ENCODE assay signal across 1 cellular context in genomic region chr11:12089473-12089872, GRCh38.
TF ChIP-seq lines count a peak whose summit lies in the region.

No MANE protein-coding gene starts in this region.

TF ChIP-seq in WTC11, 78 proteins besides CTCF, POLR2A, EP300 and RAD21 (continued from another document):
- TF ChIP-seq ARID4B (CRISPR knock-in tag; IDR thresholded peaks at IDR 0.05; ENCODE audit: borderline replicate concordance) = no peak
- no peak for TF ChIP-seq GABPB1 (CRISPR knock-in tag; IDR thresholded peaks at IDR 0.05)
- TF ChIP-seq, protein P1, sequence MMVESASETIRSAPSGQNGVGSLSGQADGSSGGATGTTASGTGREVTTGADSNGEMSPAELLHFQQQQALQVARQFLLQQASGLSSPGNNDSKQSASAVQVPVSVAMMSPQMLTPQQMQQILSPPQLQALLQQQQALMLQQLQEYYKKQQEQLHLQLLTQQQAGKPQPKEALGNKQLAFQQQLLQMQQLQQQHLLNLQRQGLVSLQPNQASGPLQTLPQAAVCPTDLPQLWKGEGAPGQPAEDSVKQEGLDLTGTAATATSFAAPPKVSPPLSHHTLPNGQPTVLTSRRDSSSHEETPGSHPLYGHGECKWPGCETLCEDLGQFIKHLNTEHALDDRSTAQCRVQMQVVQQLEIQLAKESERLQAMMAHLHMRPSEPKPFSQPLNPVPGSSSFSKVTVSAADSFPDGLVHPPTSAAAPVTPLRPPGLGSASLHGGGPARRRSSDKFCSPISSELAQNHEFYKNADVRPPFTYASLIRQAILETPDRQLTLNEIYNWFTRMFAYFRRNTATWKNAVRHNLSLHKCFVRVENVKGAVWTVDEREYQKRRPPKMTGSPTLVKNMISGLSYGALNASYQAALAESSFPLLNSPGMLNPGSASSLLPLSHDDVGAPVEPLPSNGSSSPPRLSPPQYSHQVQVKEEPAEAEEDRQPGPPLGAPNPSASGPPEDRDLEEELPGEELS (CRISPR knock-in tag; IDR thresholded peaks at IDR 0.05) = no peak
